9 cellular contexts compared by ENCODE assay signal in the genomic region with DNA sequence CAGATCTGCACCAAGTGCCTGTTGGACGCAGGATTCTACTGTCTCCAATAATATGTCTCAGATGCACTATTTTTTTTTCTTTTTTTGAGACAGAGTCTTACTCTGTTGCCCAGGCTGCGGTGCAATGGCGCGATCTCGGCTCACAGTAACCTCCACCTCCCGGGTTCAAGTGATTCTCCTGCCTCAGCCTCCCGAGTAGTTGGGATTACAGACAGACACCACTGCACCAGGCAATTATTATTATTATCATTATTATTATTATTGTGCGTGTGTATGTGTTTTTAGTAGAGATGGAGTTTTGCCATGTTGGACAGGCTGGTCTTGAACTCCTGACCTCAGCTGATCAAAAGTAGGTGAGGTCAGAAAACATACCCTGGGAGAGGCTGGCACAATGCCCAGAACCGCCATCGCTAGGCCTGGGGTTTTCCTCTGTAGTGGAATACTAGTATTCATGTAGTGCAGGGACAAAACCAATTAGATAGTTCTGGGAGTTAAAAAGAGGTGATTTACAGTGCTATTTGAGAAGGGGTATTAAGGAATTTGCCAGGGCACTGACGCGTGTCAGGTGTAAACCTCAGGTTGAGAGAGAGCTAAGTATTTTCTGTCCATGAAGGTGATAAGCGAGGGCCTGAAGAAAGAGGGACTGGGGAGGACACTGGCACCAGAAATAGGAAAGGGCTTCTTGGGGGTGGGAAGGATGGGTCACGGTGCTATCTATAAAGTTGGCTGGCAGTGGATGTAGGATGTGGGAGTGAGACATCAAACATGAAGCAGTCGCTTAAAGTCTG. TPM values are rescaled to one million over a fixed set of nuclear protein-coding genes. Genes with fewer than 3 reads are reported as not detected.
DNase-seq lines count a peak whose midpoint lies in the region; ATAC-seq, FAIRE-seq and TF ChIP-seq lines count a peak whose summit lies in the region.
"Not testable (repeated sequence)": the region's sequence is repeated elsewhere in the genome, so short reads cannot be mapped to it uniquely, and the experiment has no call there.
"Had no signal": no experiment of that assay in that cellular context is flagged by ENCODE, and none has a peak within 500 bp of the region (broad histone marks: within the 10 kb centered on the region; RNA-seq: fewer than 3 reads in every experiment).

No MANE protein-coding gene starts in this region.

- FAIRE-seq in pancreas (lab: Jason Lieb, UNC) = not testable (repeated sequence)

- H3K27me3 ChIP-seq in OCI-LY3 (ENCODE audit: low read depth, low read length); iPS-15b (ENCODE audit: control insufficient read depth, insufficient read depth, low read length); pancreas; upper lobe of right lung: not testable (repeated sequence)

- 50 to 68% methylated on average over 13 to 14 of the region's 15 CpGs for WGBS in pancreas, 2 donors

- not testable (repeated sequence) for H3K9ac ChIP-seq in OCI-LY3 (ENCODE audit: low read length); iPS-15b (ENCODE audit: low read depth, low read length)

- H3K4me1 ChIP-seq in OCI-LY3 (ENCODE audit: low read length); iPS-15b (ENCODE audit: control insufficient read depth, insufficient read depth, low read length); pancreas; upper lobe of right lung: not testable (repeated sequence)

- H3K27ac ChIP-seq in OCI-LY3 (ENCODE audit: low read length) = not testable (repeated sequence)
- peak overlapping the region in 2 of 4 donors; percentile 42 to 90 for H3K27ac ChIP-seq in pancreas
- H3K27ac ChIP-seq in upper lobe of right lung = peak overlapping the region; percentile 3

- peak in 1 of 4 donors; percentile 11 for ATAC-seq in pancreas
- ATAC-seq in upper lobe of right lung = not testable (repeated sequence)

- H4K20me1 ChIP-seq in OCI-LY3 (ENCODE audit: insufficient read depth, low read length) = not testable (repeated sequence)

- not testable (repeated sequence) for H3K79me2 ChIP-seq in OCI-LY3 (ENCODE audit: low read length)

- DNase-seq in EH (ENCODE audit: low read depth) (peak; percentile 7), NCI-H1105 treated with DMSO at 0.1 percent for 48 hours (lab: John Stamatoyannopoulos, UW) (peak; percentile 36), pancreas (peak in 5 of 6 donors; percentile 26 to 66 (median 58))
- DNase-seq in activated CD4-positive, CD25-positive, alpha-beta regulatory T cell treated with anti-CD3 and anti-CD28 coated beads, Interleukin-2, amount 50 U/mL, for 72 hours = peak; percentile 67
- peak; percentile 79 for DNase-seq in activated effector memory CD4-positive, alpha-beta T cell treated with anti-CD3 and anti-CD28 coated beads, Interleukin-2, amount 50 U/mL, for 16 hours
- DNase-seq in upper lobe of right lung = not testable (repeated sequence)

- TF ChIP-seq CTCF in OCI-LY3 (IDR thresholded peaks at IDR 0.05; ENCODE audit: low read depth, low read length); pancreas (IDR thresholded peaks at IDR 0.05); upper lobe of right lung (IDR thresholded peaks at IDR 0.05): not testable (repeated sequence)

- peak overlapping the region; percentile 31 for H3K4me2 ChIP-seq in OCI-LY3 (ENCODE audit: low read length)

- intact Hi-C loops in pancreas (cut with DNase I); upper lobe of right lung (cut with DNase I): not testable (repeated sequence)

- not testable (repeated sequence) for H3K4me3 ChIP-seq in OCI-LY3 (ENCODE audit: low read length); pancreas; upper lobe of right lung
- peak overlapping the region; percentile 30 for H3K4me3 ChIP-seq in iPS-15b (ENCODE audit: low read depth, low read length)

- H2AFZ ChIP-seq in OCI-LY3 (ENCODE audit: low read depth, low read length) = not testable (repeated sequence)

- not testable (repeated sequence) for H3K36me3 ChIP-seq in OCI-LY3 (replicated peaks; ENCODE audit: low read depth, low read length); iPS-15b (ENCODE audit: control insufficient read depth, insufficient read depth, low read length); pancreas; upper lobe of right lung

- H3K9me3 ChIP-seq in OCI-LY3 (ENCODE audit: insufficient read depth, low read length); iPS-15b (ENCODE audit: control insufficient read depth, insufficient read depth, low read length); pancreas; upper lobe of right lung: not testable (repeated sequence)

RNA-seq across cellular contexts. Expression of gene RNU1-1, which starts 1.3 kb away (rescaled TPM):
- total RNA-seq in pancreas = 1,000 to 10,000 TPM in 4 of 6 donors, 100 to 1,000 TPM in 2; 687 to 5,169 (median 2,340) TPM
- polyA plus RNA-seq in pancreas = not detected
- total RNA-seq in upper lobe of right lung = 6,622 TPM
- polyA plus RNA-seq: adipose tissue had no signal
